ENCODE assay signal across 8 cellular contexts in the genomic region with DNA sequence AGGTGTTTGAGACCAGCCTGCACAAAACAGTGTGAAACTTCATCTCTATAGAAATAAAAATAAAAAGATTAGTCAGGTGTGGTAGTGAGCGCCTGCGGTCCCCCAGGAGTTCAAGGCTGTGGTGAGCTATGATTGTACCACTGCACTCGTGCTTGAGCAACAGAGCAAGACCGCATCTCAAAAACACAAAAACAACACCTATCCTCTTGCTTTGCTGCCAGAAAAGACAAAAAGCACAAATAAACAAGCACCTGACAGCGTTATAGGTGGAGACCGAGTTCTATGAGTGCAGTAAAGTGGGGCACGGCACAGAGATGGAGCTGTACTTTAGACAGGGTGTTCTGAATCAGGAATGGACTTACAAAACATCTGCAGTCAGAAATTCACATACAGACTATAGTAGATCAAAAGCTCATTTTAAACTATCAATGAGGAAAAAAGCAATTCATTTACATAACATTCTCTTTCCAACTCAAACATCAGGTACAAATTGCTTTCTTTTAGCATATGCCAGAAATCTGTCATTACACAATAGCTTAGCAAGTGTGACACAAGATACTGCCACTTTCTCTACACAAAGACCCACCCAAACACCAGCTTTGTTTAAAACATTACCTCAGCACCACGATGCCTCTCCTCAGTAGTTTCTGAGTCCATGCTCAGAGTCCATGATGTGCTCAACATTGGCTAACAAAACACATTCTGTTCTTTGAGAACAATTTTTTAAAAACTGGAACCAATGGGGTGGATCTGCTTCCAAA. TPM values are rescaled to one million over a fixed set of nuclear protein-coding genes. Genes with fewer than 3 reads are reported as not detected.
DNase-seq lines count a peak whose midpoint lies in the region; ATAC-seq and TF ChIP-seq lines count a peak whose summit lies in the region.

No MANE protein-coding gene starts in this region.

- ATAC-seq in GM19397 (IDR thresholded peaks at IDR 0.05; ENCODE audit: unreplicated experiment) (peak; percentile 75), HG03196 (IDR thresholded peaks at IDR 0.05; ENCODE audit: unreplicated experiment) (peak; percentile 52)
- peak; percentile 46 to 53 for ATAC-seq in activated T-cell treated with anti-CD3 and anti-CD28 coated beads, Interleukin-2, amount 50 U/mL, for 72 hours (replicated peaks in 1 of 2)

- H3K4me1 ChIP-seq in CD4-positive, alpha-beta memory T cell (ENCODE audit: insufficient read depth, low read length): peaks cover 100% of the 10 kb centered on the region
- H3K4me1 ChIP-seq in parathyroid adenoma: peaks cover 83% of the 10 kb centered on the region

- no peaks in the 10 kb centered on the region for H3K9me3 ChIP-seq in CD4-positive, alpha-beta memory T cell (ENCODE audit: control insufficient read depth in 1 of 2, low read length in 2 of 2)
- H3K9me3 ChIP-seq in parathyroid adenoma (ENCODE audit: control insufficient read depth, low read length): no peaks in the 10 kb centered on the region

- H3K79me2 ChIP-seq in parathyroid adenoma: peaks cover 77% of the 10 kb centered on the region

- peak overlapping the region; percentile 61 for H3K4me2 ChIP-seq in parathyroid adenoma (ENCODE audit: low read length)

- peak overlapping the region in 1 of 2 donors; percentile 10 for H3K4me3 ChIP-seq in CD4-positive, alpha-beta memory T cell (ENCODE audit: low read length in 2 of 2)
- H3K4me3 ChIP-seq in parathyroid adenoma (ENCODE audit: low read depth, low read length): peak overlapping the region; percentile 32

- peaks cover 0 to 2% (median 0%) of the 10 kb centered on the region in 8 donors for H3K9me3 Mint-ChIP-seq in CD4-positive, alpha-beta memory T cell
- H3K9me3 Mint-ChIP-seq in activated T-cell treated with anti-CD3 and anti-CD28 coated beads, Interleukin-2, amount 50 U/mL, for 72 hours: no peaks in the 10 kb centered on the region

- no peak for TF ChIP-seq CTCF in parathyroid adenoma (IDR thresholded peaks at IDR 0.05)

- CTCF ChIA-PET in CD4-positive, alpha-beta memory T cell (lab: Charles Lee; ENCODE audit: partially characterized antibody): interaction anchor here (0.5 to 2.0 kb wide), 7 partner anchors 11 to 164 kb away, joined by 3 to 7 read pairs (median 3); no protein-coding TSS in a partner anchor

- intact Hi-C loops in CD4-positive, alpha-beta memory T cell (cut with micrococcal nuclease): loop anchor here (1.0 kb wide), 1 partner anchor 8 kb away; no protein-coding TSS in a partner anchor

- H3K27me3 Mint-ChIP-seq in CD4-positive, alpha-beta memory T cell: no peaks in the 10 kb centered on the region
- no peaks in the 10 kb centered on the region for H3K27me3 Mint-ChIP-seq in activated T-cell treated with anti-CD3 and anti-CD28 coated beads, Interleukin-2, amount 50 U/mL, for 72 hours (ENCODE audit: low read depth)

- peaks cover 86 to 99% (median 92%) of the 10 kb centered on the region in 4 donors for H3K4me1 Mint-ChIP-seq in CD4-positive, alpha-beta memory T cell
- H3K4me1 Mint-ChIP-seq in activated T-cell treated with anti-CD3 and anti-CD28 coated beads, Interleukin-2, amount 50 U/mL, for 72 hours (ENCODE audit: low read depth): peaks cover 98% of the 10 kb centered on the region

- no peaks in the 10 kb centered on the region for H3K27me3 ChIP-seq in CD4-positive, alpha-beta memory T cell (ENCODE audit: insufficient read depth, low read length)
- no peaks in the 10 kb centered on the region for H3K27me3 ChIP-seq in parathyroid adenoma (ENCODE audit: control insufficient read depth, insufficient read depth, low read length)

- peaks cover 65 to 74% of the 10 kb centered on the region in 2 donors for H3K36me3 Mint-ChIP-seq in CD4-positive, alpha-beta memory T cell
- H3K36me3 Mint-ChIP-seq in activated T-cell treated with anti-CD3 and anti-CD28 coated beads, Interleukin-2, amount 50 U/mL, for 72 hours (ENCODE audit: insufficient read depth in 2 of 2): peaks cover 14 to 52% of the 10 kb centered on the region in 2 donors

- POLR2A ChIA-PET in CD4-positive, alpha-beta memory T cell (lab: Charles Lee; ENCODE audit: partially characterized antibody): interaction anchor here (0.7 to 5.3 kb wide), 11 partner anchors 8 to 299 kb away, joined by 3 to 58 read pairs (median 11); a partner anchor contains a TSS

- H3K4me3 Mint-ChIP-seq in CD4-positive, alpha-beta memory T cell: peak overlapping the region; percentile 45 to 80 (median 64)
- peak overlapping the region in 1 of 2 donors; percentile 45 for H3K4me3 Mint-ChIP-seq in activated T-cell treated with anti-CD3 and anti-CD28 coated beads, Interleukin-2, amount 50 U/mL, for 72 hours

- H3K27ac ChIP-seq in CD4-positive, alpha-beta memory T cell (ENCODE audit: low read depth, low read length): peak overlapping the region; percentile 3
- peak overlapping the region; percentile 95 for H3K27ac ChIP-seq in parathyroid adenoma

- peaks cover 17% of the 10 kb centered on the region for H3K36me3 ChIP-seq in CD4-positive, alpha-beta memory T cell (ENCODE audit: insufficient read depth, low read length)
- H3K36me3 ChIP-seq in parathyroid adenoma (ENCODE audit: control insufficient read depth, insufficient read depth, low read length): no peaks in the 10 kb centered on the region

- peak; percentile 56 to 72 (median 71) for DNase-seq in CD4-positive, alpha-beta memory T cell
- DNase-seq in activated T-cell treated with anti-CD3 and anti-CD28 coated beads, Interleukin-2, amount 50 U/mL, for 72 hours: no peak
- no peak for DNase-seq in stimulated activated CD4-positive, alpha-beta T cell treated with anti-CD3 and anti-CD28 coated beads, Interleukin-1b, Interleukin-23, amount 100 ng/mL, for 48 hours
- DNase-seq in globus pallidus (ENCODE audit: low spot score) (no peak), cortex of kidney (lab: John Stamatoyannopoulos, UW) (no peak)

- H3K27ac Mint-ChIP-seq in CD4-positive, alpha-beta memory T cell: peak overlapping the region; percentile 81 to 96 (median 88)
- H3K27ac Mint-ChIP-seq in activated T-cell treated with anti-CD3 and anti-CD28 coated beads, Interleukin-2, amount 50 U/mL, for 72 hours: peak overlapping the region; percentile 35

- H3K9ac ChIP-seq in parathyroid adenoma: peak overlapping the region; percentile 21

- no peak overlapping the region for H2AFZ ChIP-seq in parathyroid adenoma

RNA-seq across cellular contexts. Expression of a gene that starts 10.1 kb away (rescaled TPM):
- total RNA-seq in CD4-positive, alpha-beta memory T cell: 100 to 1,000 TPM; 264 to 277 TPM
- 100 to 1,000 TPM; 260 to 268 TPM for polyA plus RNA-seq in CD4-positive, alpha-beta memory T cell
- total RNA-seq in activated T-cell treated with anti-CD3 and anti-CD28 coated beads, Interleukin-2, amount 50 U/mL, for 72 hours: 100 to 1,000 TPM; 167 to 177 TPM

Comparison
In these comparisons a context has a peak if more than half of its experiments do, and no peak if none do; other contexts are left out.
1. DNase-seq: peak in CD4-positive, alpha-beta memory T cell (5 of 5); none in activated T-cell treated with anti-CD3 and anti-CD28 coated beads, Interleukin-2, amount 50 U/mL, for 72 hours (0 of 2), stimulated activated CD4-positive, alpha-beta T cell treated with anti-CD3 and anti-CD28 coated beads, Interleukin-1b, Interleukin-23, amount 100 ng/mL, for 48 hours (single experiment), globus pallidus (single experiment) and cortex of kidney (single experiment).
2. Peak in every context shown above with its lines, with median percentiles within 50 percentile points of each other: ATAC-seq.